Comparison of ENCODE assay signal across 8 cellular contexts in genomic region chr5:36507332-36507952, GRCh38.
DNase-seq lines count a peak whose midpoint lies in the region; ATAC-seq and TF ChIP-seq lines count a peak whose summit lies in the region.

No MANE protein-coding gene starts in this region.

- DNase-seq in 8988T (peak; percentile 38), KG1 (lab: John Stamatoyannopoulos, UW) (peak; percentile 71), Panc1 (ENCODE audit: low read depth, low spot score) (peak; percentile 33), fibroblast of peridontal ligament (ENCODE audit: extremely low read depth) (peak; percentile 82), neural progenitor cell (ENCODE audit: low spot score) (peak; percentile 80), suprapubic skin (ENCODE audit: low spot score in 2 of 2) (peak; percentile 81 to 87)
- peak; percentile 77 for DNase-seq in activated T-cell treated with anti-CD3 and anti-CD28 coated beads, Interleukin-2, amount 50 U/mL, for 24 hours

- in situ Hi-C loops in Panc1 (cut with HindIII; ENCODE audit: low pct_unique_long_range_greater_than_20kb, low sequenced_read_pairs): no loop called here

- H3K27ac Mint-ChIP-seq in activated T-cell treated with anti-CD3 and anti-CD28 coated beads, Interleukin-2, amount 50 U/mL, for 24 hours: no peak overlapping the region
- no peak overlapping the region for H3K27ac Mint-ChIP-seq in neural progenitor cell

- H3F3A ChIP-seq in neural progenitor cell (ENCODE audit: low read depth): no peaks in the 10 kb centered on the region

- no peaks in the 10 kb centered on the region for H3K27me3 ChIP-seq in Panc1 (ENCODE audit: control insufficient read depth, insufficient read depth, low read length)
- H3K27me3 ChIP-seq in neural progenitor cell: no peaks in the 10 kb centered on the region
- H3K27me3 ChIP-seq in suprapubic skin: no peaks in the 10 kb centered on the region

- no peak for TF ChIP-seq POLR2A in suprapubic skin (IDR thresholded peaks at IDR 0.05)

- CTCF ChIA-PET in Panc1 (lab: Charles Lee): interaction anchor here (1.2 kb wide), 1 partner anchor 92 kb away, joined by 3 read pairs; no protein-coding TSS in a partner anchor

- intact Hi-C loops in Panc1 (cut with micrococcal nuclease; ENCODE audit: unreplicated experiment): loop anchor here (2.0 to 5.0 kb wide), 3 partner anchors 93 to 240 kb away; no protein-coding TSS in a partner anchor

- H3K4me3 ChIP-seq in Panc1 (ENCODE audit: low read depth in 2 of 2, low read length in 2 of 2): no peak overlapping the region
- no peak overlapping the region for H3K4me3 ChIP-seq in neural progenitor cell
- H3K4me3 ChIP-seq in suprapubic skin: no peak overlapping the region

- peak; percentile 71 for ATAC-seq in GM18502 (IDR thresholded peaks at IDR 0.05; ENCODE audit: poor library complexity, unreplicated experiment)
- ATAC-seq in Panc1: peak; percentile 77; the same call in 1 of the 2 replicates

- H3K36me3 ChIP-seq in Panc1 (ENCODE audit: control insufficient read depth, insufficient read depth, low read length) (no peaks in the 10 kb centered on the region), neural progenitor cell (no peaks in the 10 kb centered on the region), suprapubic skin (no peaks in the 10 kb centered on the region)

- H3K79me2 ChIP-seq in neural progenitor cell (ENCODE audit: low read depth): no peaks in the 10 kb centered on the region

- no peak overlapping the region for H3K4me3 Mint-ChIP-seq in activated T-cell treated with anti-CD3 and anti-CD28 coated beads, Interleukin-2, amount 50 U/mL, for 24 hours
- H3K4me3 Mint-ChIP-seq in neural progenitor cell: no peak overlapping the region

- H3K9me3 ChIP-seq in Panc1 (ENCODE audit: control insufficient read depth, insufficient read depth, low read depth, low read length) (no peaks in the 10 kb centered on the region), neural progenitor cell (ENCODE audit: low read depth) (no peaks in the 10 kb centered on the region), suprapubic skin (no peaks in the 10 kb centered on the region)

- no peak overlapping the region for H3K9ac ChIP-seq in neural progenitor cell

- no peak overlapping the region for H2AFZ ChIP-seq in neural progenitor cell (replicated peaks)

- POLR2A ChIA-PET in Panc1 (lab: Charles Lee): interaction anchor here (0.6 kb wide), 1 partner anchor 15 kb away, joined by 11 read pairs; no protein-coding TSS in a partner anchor

- WGBS in suprapubic skin: 61% methylated on average over 6 of the region's 6 CpGs

- BruUV-seq in Panc1 (replicated peaks; lab: Mats Ljungman, UMichigan): no TSS peak

- H3K9me3 Mint-ChIP-seq in activated T-cell treated with anti-CD3 and anti-CD28 coated beads, Interleukin-2, amount 50 U/mL, for 24 hours: no peaks in the 10 kb centered on the region
- peaks cover 12% of the 10 kb centered on the region for H3K9me3 Mint-ChIP-seq in neural progenitor cell

- no peak for TF ChIP-seq EP300 in suprapubic skin (IDR thresholded peaks at IDR 0.05)

- peaks cover 7% of the 10 kb centered on the region for H3K4me1 Mint-ChIP-seq in activated T-cell treated with anti-CD3 and anti-CD28 coated beads, Interleukin-2, amount 50 U/mL, for 24 hours (ENCODE audit: low read depth)
- H3K4me1 Mint-ChIP-seq in neural progenitor cell: peaks cover 12% of the 10 kb centered on the region

- no peak overlapping the region for H3K4me2 ChIP-seq in neural progenitor cell

- no peaks in the 10 kb centered on the region for H3K4me1 ChIP-seq in Panc1 (ENCODE audit: control insufficient read depth, insufficient read depth, low read length)
- H3K4me1 ChIP-seq in neural progenitor cell: no peaks in the 10 kb centered on the region
- H3K4me1 ChIP-seq in suprapubic skin: no peaks in the 10 kb centered on the region

- H4K20me1 ChIP-seq in neural progenitor cell (ENCODE audit: low read depth): no peaks in the 10 kb centered on the region

- no peaks in the 10 kb centered on the region for H3K36me3 Mint-ChIP-seq in activated T-cell treated with anti-CD3 and anti-CD28 coated beads, Interleukin-2, amount 50 U/mL, for 24 hours (ENCODE audit: low read depth)
- H3K36me3 Mint-ChIP-seq in neural progenitor cell: no peaks in the 10 kb centered on the region

- TF ChIP-seq CTCF in Panc1 (IDR thresholded peaks at IDR 0.05): peak; percentile 90
- TF ChIP-seq CTCF in neural progenitor cell (IDR thresholded peaks at IDR 0.05): peak; percentile 91
- peak; percentile 53 to 70 for TF ChIP-seq CTCF in suprapubic skin (IDR thresholded peaks at IDR 0.05)

- peaks cover 17% of the 10 kb centered on the region for H3K27me3 Mint-ChIP-seq in activated T-cell treated with anti-CD3 and anti-CD28 coated beads, Interleukin-2, amount 50 U/mL, for 24 hours
- H3K27me3 Mint-ChIP-seq in neural progenitor cell (ENCODE audit: insufficient read depth, low read depth): peaks cover 2% of the 10 kb centered on the region

- H3K27ac ChIP-seq in Panc1 (ENCODE audit: low read length) (no peak overlapping the region), neural progenitor cell (no peak overlapping the region), suprapubic skin (no peak overlapping the region)

Comparison
In these comparisons a context has a peak if more than half of its experiments do, and no peak if none do; other contexts are left out.
1. DNase-seq: peak in every context shown above with its lines; median percentile 84 in suprapubic skin; 82 in fibroblast of peridontal ligament; 80 in neural progenitor cell; 77 in activated T-cell treated with anti-CD3 and anti-CD28 coated beads, Interleukin-2, amount 50 U/mL, for 24 hours; 71 in KG1; 38 in 8988T; 33 in Panc1.